Comparison of ENCODE assay signal across 15 cellular contexts in the genomic region with DNA sequence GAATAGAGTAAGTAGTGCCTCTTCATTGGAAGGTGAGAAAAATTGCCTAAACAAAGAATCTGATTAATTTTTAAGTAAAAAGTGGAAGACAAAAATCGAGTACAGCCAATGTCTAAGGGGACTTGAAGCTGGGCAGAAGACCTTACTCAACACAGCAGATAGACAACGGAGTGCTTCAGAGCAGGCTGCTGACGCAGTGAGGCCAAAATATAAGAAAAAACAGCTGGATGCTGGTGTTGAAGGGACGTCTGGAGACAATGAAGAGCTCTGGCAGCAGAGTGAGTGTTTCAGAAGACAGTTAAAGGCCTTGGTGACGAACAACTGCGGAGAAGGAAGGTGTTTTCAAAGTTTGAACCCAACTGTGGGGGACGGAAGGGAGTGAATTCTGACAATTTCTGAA.
"Had no signal": no experiment of that assay in that cellular context is flagged by ENCODE, and none has a peak within 500 bp of the region (broad histone marks: within the 10 kb centered on the region; RNA-seq: fewer than 3 reads in every experiment).

No MANE protein-coding gene starts in this region.

- H3K27ac ChIP-seq: ovary, uterus had no signal

- H3K9me3 ChIP-seq: breast epithelium, esophagus muscularis mucosa, ovary, uterus had no signal

- H3K4me1 ChIP-seq: breast epithelium, uterus had no signal

- H3K27me3 ChIP-seq: breast epithelium, esophagus muscularis mucosa, ovary, uterus had no signal

- H3K4me3 ChIP-seq: breast epithelium, esophagus muscularis mucosa, ovary, uterus had no signal

- DNase-seq: activated CD4-positive, alpha-beta T cell treated with anti-CD3 and anti-CD28 coated beads, Interleukin-2, amount 10 ng/mL, durations not matched to agents 24 days and 14 days; activated CD4-positive, CD25-positive, alpha-beta regulatory T cell; activated CD8-positive, alpha-beta memory T cell treated with anti-CD3 and anti-CD28 coated beads, Interleukin-2, amount 50 U/mL, for 4 hours; activated CD8-positive, alpha-beta T cell treated with anti-CD3 and anti-CD28 coated beads, Interleukin-2, amount 10 ng/mL, durations not matched to agents 7 days and 5 days; activated naive CD4-positive, alpha-beta T cell; activated naive CD8-positive, alpha-beta T cell treated with anti-CD3 and anti-CD28 coated beads, Interleukin-2, amount 50 U/mL, for 24 hours; aorta; hypothalamus; kidney; SW 1271; uterus had no signal

- H3K36me3 ChIP-seq: breast epithelium, ovary, uterus had no signal

- ATAC-seq: activated CD8-positive, alpha-beta T cell treated with anti-CD3 and anti-CD28 coated beads, Interleukin-2, amount 10 ng/mL, durations not matched to agents 7 days and 5 days; activated naive CD8-positive, alpha-beta T cell treated with anti-CD3 and anti-CD28 coated beads, Interleukin-2, amount 50 U/mL, for 24 hours; stimulated activated effector memory CD8-positive, alpha-beta T cell treated with anti-CD3 and anti-CD28 coated beads, Interleukin-12 subunit alpha, Interleukin-12 subunit beta, amount 100 ng/mL, for 72 hours had no signal
